In genomic region chr2:169480079-169480465, GRCh38 we compare ENCODE assay signal across 8 cellular contexts. TPM values are rescaled to one million over a fixed set of nuclear protein-coding genes. Genes with fewer than 3 reads are reported as not detected.
A peak's percentile ranks its signal among the peaks of the same experiment; 100 is the strongest.
DNase-seq lines count a peak whose midpoint lies in the region; ATAC-seq and TF ChIP-seq lines count a peak whose summit lies in the region.

No MANE protein-coding gene starts in this region.

- TF ChIP-seq POLR2A in adrenal gland (IDR thresholded peaks at IDR 0.05): no peak
- no peak for TF ChIP-seq POLR2A in vagina (IDR thresholded peaks at IDR 0.05)
- TF ChIP-seq POLR2A in GM18505 (IDR thresholded peaks at IDR 0.05; ENCODE audit: borderline replicate concordance, extremely low read depth, insufficient read depth, insufficient read length): no peak

- WGBS in adrenal gland, 4 donors: 36 to 39% (median 38%) methylated on average over 9 of the region's 9 CpGs
- WGBS in liver: 46% methylated on average over 9 of the region's 9 CpGs

- intact Hi-C loops in left ventricle myocardium inferior (cut with micrococcal nuclease) (no loop called here), Right ventricle myocardium inferior (cut with DNase I) (no loop called here), adrenal gland (cut with DNase I) (no loop called here), vagina (cut with DNase I) (no loop called here)

- DNase-seq in left ventricle myocardium inferior (no peak), Right ventricle myocardium inferior (ENCODE audit: missing footprints) (no peak), adrenal gland (no peak), vagina (ENCODE audit: extremely low spot score in 2 of 2) (no peak), C1 segment of cervical spinal cord (lab: John Stamatoyannopoulos, UW) (no peak), AG08396 (ENCODE audit: low spot score) (no peak)

- H3K27ac ChIP-seq in left ventricle myocardium inferior (replicated peaks): peak overlapping the region; percentile 83
- peak overlapping the region in 4 of 5 donors; percentile 36 to 81 (median 75) for H3K27ac ChIP-seq in adrenal gland
- H3K27ac ChIP-seq in liver (ENCODE audit: low read depth in 1 of 2, low read length in 2 of 2): no peak overlapping the region
- peak overlapping the region; percentile 75 for H3K27ac ChIP-seq in vagina

- peaks cover 23% of the 10 kb centered on the region for H3K36me3 ChIP-seq in left ventricle myocardium inferior
- no peaks in the 10 kb centered on the region for H3K36me3 ChIP-seq in adrenal gland (replicated peaks in 1 of 2)
- peaks cover 4 to 6% (median 4%) of the 10 kb centered on the region in 4 donors for H3K36me3 ChIP-seq in liver (ENCODE audit: control insufficient read depth in 4 of 4, insufficient read depth in 3 of 4, low read depth in 1 of 4, low read length in 3 of 4)
- peaks cover 0 to 10% of the 10 kb centered on the region in 2 donors for H3K36me3 ChIP-seq in vagina

- peak overlapping the region; percentile 55 to 69 for H3K9ac ChIP-seq in liver (ENCODE audit: low read depth in 1 of 2, low read length in 2 of 2)

- no peaks in the 10 kb centered on the region for H3K9me3 ChIP-seq in left ventricle myocardium inferior (replicated peaks)
- no peaks in the 10 kb centered on the region for H3K9me3 ChIP-seq in adrenal gland (replicated peaks in 1 of 3)
- H3K9me3 ChIP-seq in liver (ENCODE audit: control insufficient read depth in 4 of 4, low read length in 3 of 4): no peaks in the 10 kb centered on the region
- no peaks in the 10 kb centered on the region for H3K9me3 ChIP-seq in vagina

- no peak for TF ChIP-seq RAD21 in liver (IDR thresholded peaks at IDR 0.05)

- H3K4me1 ChIP-seq in left ventricle myocardium inferior (peaks cover 18% of the 10 kb centered on the region), adrenal gland (replicated peaks in 1 of 2) (peaks cover 12 to 14% of the 10 kb centered on the region in 2 donors), liver (ENCODE audit: control insufficient read depth in 4 of 4, insufficient read depth in 4 of 4, low read length in 3 of 4) (peaks cover 0 to 15% (median 3%) of the 10 kb centered on the region in 4 donors), vagina (peaks cover 12% of the 10 kb centered on the region)

- TF ChIP-seq CTCF in left ventricle myocardium inferior (IDR thresholded peaks at IDR 0.05; ENCODE audit: borderline replicate concordance): no peak
- TF ChIP-seq CTCF in adrenal gland (IDR thresholded peaks at IDR 0.05): no peak
- TF ChIP-seq CTCF in liver (IDR thresholded peaks at IDR 0.05; ENCODE audit: low read depth, low read length, missing input control): no peak
- no peak for TF ChIP-seq CTCF in vagina (IDR thresholded peaks at IDR 0.05)

- H3K27me3 ChIP-seq in left ventricle myocardium inferior (ENCODE audit: low read depth) (no peaks in the 10 kb centered on the region), adrenal gland (no peaks in the 10 kb centered on the region), liver (ENCODE audit: control insufficient read depth in 4 of 4, insufficient read depth in 4 of 4, low read length in 3 of 4) (no peaks in the 10 kb centered on the region), vagina (no peaks in the 10 kb centered on the region)

- no peak for ATAC-seq in Right ventricle myocardium inferior
- ATAC-seq in GM18505 (IDR thresholded peaks at IDR 0.05; ENCODE audit: unreplicated experiment): no peak

- H3K4me3 ChIP-seq in left ventricle myocardium inferior (peak overlapping the region; percentile 90), adrenal gland (peak overlapping the region; percentile 44 to 90 (median 71)), liver (ENCODE audit: low read depth in 1 of 3, low read length in 3 of 3) (peak overlapping the region; percentile 65 to 81 (median 78)), vagina (peak overlapping the region; percentile 58 to 75)

TF ChIP-seq in liver, 16 proteins besides CTCF, POLR2A, EP300 and RAD21:
- TF ChIP-seq GABPA (IDR thresholded peaks at IDR 0.05 in 1 of 2, conservative IDR thresholded peaks at IDR 0.05 in 1 of 2): no peak
- no peak for TF ChIP-seq HNF4G (IDR thresholded peaks at IDR 0.05)
- no peak for TF ChIP-seq YY1 (IDR thresholded peaks at IDR 0.05)
- no peak for TF ChIP-seq MAX (IDR thresholded peaks at IDR 0.05)
- no peak for TF ChIP-seq HNF4A (conservative IDR thresholded peaks at IDR 0.05)
- TF ChIP-seq ATF3 (IDR thresholded peaks at IDR 0.05): no peak
- TF ChIP-seq REST (IDR thresholded peaks at IDR 0.05): no peak
- no peak for TF ChIP-seq ZBTB33 (IDR thresholded peaks at IDR 0.05)
- no peak for TF ChIP-seq TAF1 (conservative IDR thresholded peaks at IDR 0.05)

RNA-seq across cellular contexts. Expression of gene BBS5, which starts 0.8 kb away (rescaled TPM):
- total RNA-seq in left ventricle myocardium inferior: 8.4 TPM
- total RNA-seq in Right ventricle myocardium inferior: 8.0 TPM
- total RNA-seq in adrenal gland: 10 to 100 TPM in 6 of 8 donors, 1 to 10 TPM in 2; 4.1 to 13.9 (median 10.8) TPM
- polyA plus RNA-seq in adrenal gland: 10 to 100 TPM in 1 of 3 donors, 1 to 10 TPM in 2; 3.6 to 15.7 (median 8.8) TPM
- total RNA-seq in liver: 1 to 10 TPM; 2.1 TPM
- polyA plus RNA-seq in liver: 1 to 10 TPM; 1.7 to 2.5 TPM
- 4.7 TPM for total RNA-seq in vagina

RNA-seq across cellular contexts. Expression of gene KLHL41, which starts 29.4 kb away (rescaled TPM):
- total RNA-seq in left ventricle myocardium inferior: 163 TPM
- 159 TPM for total RNA-seq in Right ventricle myocardium inferior
- 1 to 10 TPM in 2 of 8 donors, under 1 TPM in 6; 0.28 to 3.1 (median 0.40) TPM for total RNA-seq in adrenal gland
- 1 to 10 TPM in 1 of 3 donors, under 1 TPM in 2; 0.18 to 1.4 (median 0.91) TPM for polyA plus RNA-seq in adrenal gland
- total RNA-seq in liver: under 1 TPM; 0.23 to 0.33 TPM
- polyA plus RNA-seq in liver: under 1 TPM; 0.10 to 0.28 TPM
- 0.49 TPM for total RNA-seq in vagina

Comparison
In these comparisons a context has a peak if more than half of its experiments do, and no peak if none do; other contexts are left out.
1. H3K27ac ChIP-seq: peak in left ventricle myocardium inferior (single experiment), adrenal gland (4 of 5) and vagina (single experiment); none in liver (0 of 2).
2. RNA of gene KLHL41, which starts 29.4 kb away (total RNA-seq): 163 TPM in left ventricle myocardium inferior (single experiment) and 159 TPM in Right ventricle myocardium inferior (single experiment); 0.49 TPM in vagina (single experiment), 0.28 to 3.1 TPM in adrenal gland and 0.23 to 0.33 TPM in liver; every median in the first group is over 10 times any median in the second.
3. Peak in every context shown above with its lines, with median percentiles within 50 percentile points of each other: H3K4me3 ChIP-seq.